8 cellular contexts compared by ENCODE assay signal in genomic region chr9:121686930-121687541, GRCh38. TPM values are rescaled to one million over a fixed set of nuclear protein-coding genes. Genes with fewer than 3 reads are reported as not detected.
A peak's percentile ranks its signal among the peaks of the same experiment; 100 is the strongest.
DNase-seq lines count a peak whose midpoint lies in the region; ATAC-seq, FAIRE-seq and TF ChIP-seq lines count a peak whose summit lies in the region.

No MANE protein-coding gene starts in this region.

- peaks cover 7% of the 10 kb centered on the region for H3K27me3 Mint-ChIP-seq in activated naive CD8-positive, alpha-beta T cell treated with anti-CD3 and anti-CD28 coated beads, Interleukin-2, amount 50 U/mL, for 24 hours

- ATAC-seq in activated naive CD8-positive, alpha-beta T cell treated with anti-CD3 and anti-CD28 coated beads, Interleukin-2, amount 50 U/mL, for 24 hours, result peak; percentile 62
- ATAC-seq in heart right ventricle (peak; percentile 56 to 80 (median 68)), HG03439 (IDR thresholded peaks at IDR 0.05; ENCODE audit: unreplicated experiment) (no peak)

- TF ChIP-seq CTCF in GM12875 (IDR thresholded peaks at IDR 0.05; ENCODE audit: borderline replicate concordance, insufficient read depth, low read depth, low read length), result peak; percentile 93
- TF ChIP-seq CTCF in heart right ventricle (IDR thresholded peaks at IDR 0.05), result peak; percentile 73 to 90 (median 84)
- peak; percentile 57 to 91 (median 81) for TF ChIP-seq CTCF in prostate gland (IDR thresholded peaks at IDR 0.05)

- no peaks in the 10 kb centered on the region for H3K9me3 Mint-ChIP-seq in activated naive CD8-positive, alpha-beta T cell treated with anti-CD3 and anti-CD28 coated beads, Interleukin-2, amount 50 U/mL, for 24 hours

- no peak for FAIRE-seq in RCC 7860 (lab: Jason Lieb, UNC)

- no peaks in the 10 kb centered on the region for H3K36me3 Mint-ChIP-seq in activated naive CD8-positive, alpha-beta T cell treated with anti-CD3 and anti-CD28 coated beads, Interleukin-2, amount 50 U/mL, for 24 hours (ENCODE audit: low read depth)

- H3K27ac ChIP-seq in heart right ventricle (peak overlapping the region in 4 of 10 donors; percentile 9 to 24 (median 16)), prostate gland (no peak overlapping the region)

- H3K27ac Mint-ChIP-seq in activated naive CD8-positive, alpha-beta T cell treated with anti-CD3 and anti-CD28 coated beads, Interleukin-2, amount 50 U/mL, for 24 hours, result no peak overlapping the region

- WGBS in heart right ventricle, 2 donors, result 61 to 68% methylated on average over 3 of the region's 3 CpGs
- 64% methylated on average over 3 of the region's 3 CpGs for WGBS in prostate gland

- no peak overlapping the region for H3K4me3 Mint-ChIP-seq in activated naive CD8-positive, alpha-beta T cell treated with anti-CD3 and anti-CD28 coated beads, Interleukin-2, amount 50 U/mL, for 24 hours

- H3K9me3 ChIP-seq in heart right ventricle (no peaks in the 10 kb centered on the region), prostate gland (no peaks in the 10 kb centered on the region)

- no peak overlapping the region for H3K4me3 ChIP-seq in GM12875 (ENCODE audit: low read depth, low read length)
- no peak overlapping the region for H3K4me3 ChIP-seq in heart right ventricle
- H3K4me3 ChIP-seq in prostate gland, result no peak overlapping the region

- H3K27me3 ChIP-seq in heart right ventricle (no peaks in the 10 kb centered on the region), prostate gland (replicated peaks; ENCODE audit: insufficient read depth) (no peaks in the 10 kb centered on the region)

- no peak for TF ChIP-seq POLR2A in prostate gland (IDR thresholded peaks at IDR 0.05)

- DNase-seq in AG08395 (ENCODE audit: low spot score) (peak; percentile 83), HPDE6-E6E7 (ENCODE audit: extremely low spot score) (peak; percentile 70), RCC 7860 (ENCODE audit: low spot score) (peak; percentile 42), heart right ventricle (peak; percentile 51 to 78), prostate gland (ENCODE audit: low spot score) (peak; percentile 74)
- peak; percentile 78 for DNase-seq in activated naive CD8-positive, alpha-beta T cell treated with anti-CD3 and anti-CD28 coated beads, Interleukin-2, amount 50 U/mL, for 24 hours

- H3K4me1 ChIP-seq in heart right ventricle (peaks cover 12 to 73% (median 35%) of the 10 kb centered on the region in 9 donors), prostate gland (replicated peaks) (no peaks in the 10 kb centered on the region)

- intact Hi-C loops in heart right ventricle (cut with DNase I) (loop anchor here in 9 of 10 donors (1.0 to 10.0 kb wide), 10 partner anchors 45 to 306 kb away; no protein-coding TSS in a partner anchor), prostate gland (cut with DNase I) (loop anchor here (5.0 kb wide), 2 partner anchors 140 to 305 kb away; no protein-coding TSS in a partner anchor)

- no peaks in the 10 kb centered on the region for H3K4me1 Mint-ChIP-seq in activated naive CD8-positive, alpha-beta T cell treated with anti-CD3 and anti-CD28 coated beads, Interleukin-2, amount 50 U/mL, for 24 hours

- H3K36me3 ChIP-seq in heart right ventricle (peaks cover 0 to 34% (median under 1%) of the 10 kb centered on the region in 9 donors), prostate gland (no peaks in the 10 kb centered on the region)

RNA-seq across cellular contexts. Expression of gene DAB2IP, which starts 35.6 kb away (rescaled TPM):
- total RNA-seq in heart right ventricle (10 to 100 TPM; 48.1 to 71.1 (median 56.5) TPM), prostate gland (10 to 100 TPM; 51.6 to 83.2 TPM)
- polyA plus RNA-seq in heart right ventricle, result 10 to 100 TPM; 18.1 to 36.5 TPM
